Comparison of ENCODE assay signal across 8 cellular contexts in the genomic region with DNA sequence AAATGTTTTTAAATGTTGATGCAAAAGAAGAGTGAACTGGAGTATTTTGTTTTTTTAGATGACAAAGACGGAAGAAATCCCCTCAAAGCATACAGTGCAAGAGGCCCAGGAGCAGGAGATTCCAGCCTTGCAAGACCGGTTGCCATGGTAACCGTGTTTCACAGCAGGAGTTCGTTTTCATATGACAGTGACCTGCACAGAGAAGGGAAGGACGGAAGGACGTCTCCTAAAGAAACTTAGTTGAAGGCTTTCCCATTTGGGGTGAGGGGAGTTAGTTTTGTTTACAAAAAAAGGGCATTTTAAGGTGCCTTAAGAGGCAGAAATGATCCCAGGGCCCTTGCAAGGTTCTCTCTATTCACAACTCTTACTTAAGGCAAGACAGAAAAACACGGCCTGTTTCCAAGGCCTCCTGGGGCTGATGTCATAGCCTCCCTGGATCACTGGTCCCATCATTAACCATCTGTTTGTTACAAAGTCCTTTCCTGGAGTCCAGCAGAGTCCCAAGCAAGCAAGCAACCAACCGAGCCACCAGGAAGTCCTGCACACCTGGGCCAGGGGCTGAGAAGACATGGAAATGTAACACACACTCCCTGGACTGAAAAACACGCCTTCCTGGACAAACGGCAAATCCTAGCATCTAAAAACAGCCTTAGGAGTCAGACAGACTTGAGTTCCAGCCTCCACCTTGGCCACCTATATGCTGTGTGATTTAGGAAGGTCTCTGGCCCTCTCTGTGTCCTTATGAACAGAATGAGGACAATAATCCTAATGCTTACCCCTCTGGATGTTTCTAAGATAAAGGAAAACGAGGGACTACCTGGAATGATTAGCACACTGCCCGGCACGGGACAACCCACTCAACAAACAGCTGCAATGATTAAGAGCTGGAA. TPM values are rescaled to one million over a fixed set of nuclear protein-coding genes. Genes with fewer than 3 reads are reported as not detected.
DNase-seq lines count a peak whose midpoint lies in the region; ATAC-seq and TF ChIP-seq lines count a peak whose summit lies in the region.

No MANE protein-coding gene starts in this region.

- no peak overlapping the region for H3K4me3 ChIP-seq in cardiac fibroblast (replicated peaks in 1 of 2; ENCODE audit: low read depth in 2 of 2, low read length in 2 of 2)
- no peak overlapping the region for H3K4me3 ChIP-seq in mucosa of descending colon
- no peak overlapping the region for H3K4me3 ChIP-seq in left lung

- DNase-seq in Ammon's horn (ENCODE audit: low spot score) (peak; percentile 63), cardiac fibroblast (ENCODE audit: low read depth in 2 of 2) (peak; percentile 52 to 76), mucosa of descending colon (peak in 1 of 3 donors; percentile 30), SKM-1 treated with dmso at 0.1 percent for 144 hours (lab: John Stamatoyannopoulos, UW; ENCODE audit: unreplicated experiment) (no peak), left lung (no peak)

- H3K36me3 Mint-ChIP-seq in IgD-negative memory B cell = no peaks in the 10 kb centered on the region

- H3K9me3 ChIP-seq in mucosa of descending colon (no peaks in the 10 kb centered on the region), left lung (no peaks in the 10 kb centered on the region)

- no peak for TF ChIP-seq CTCF in cardiac fibroblast (IDR thresholded peaks at IDR 0.05; ENCODE audit: low read depth, low read length)
- TF ChIP-seq CTCF in mucosa of descending colon (IDR thresholded peaks at IDR 0.05) = no peak
- TF ChIP-seq CTCF in left lung (IDR thresholded peaks at IDR 0.05) = no peak

- no peak overlapping the region for H3K27ac Mint-ChIP-seq in IgD-negative memory B cell

- intact Hi-C loops in mucosa of descending colon (cut with DNase I, micrococcal nuclease) (no loop called here), left lung (cut with DNase I) (no loop called here)

- no peaks in the 10 kb centered on the region for H3K36me3 ChIP-seq in mucosa of descending colon (ENCODE audit: low read depth)
- H3K36me3 ChIP-seq in left lung = no peaks in the 10 kb centered on the region

- no peak overlapping the region for H3K27ac ChIP-seq in left lung

- peaks cover 7 to 13% (median 12%) of the 10 kb centered on the region in 3 donors for H3K4me1 Mint-ChIP-seq in IgD-negative memory B cell

- no peaks in the 10 kb centered on the region for H3K9me3 Mint-ChIP-seq in IgD-negative memory B cell

- H3K27me3 ChIP-seq in left lung = peaks cover 0 to 27% of the 10 kb centered on the region in 2 donors

- peaks cover 13% of the 10 kb centered on the region for H3K27me3 Mint-ChIP-seq in IgD-negative memory B cell

- H3K4me3 Mint-ChIP-seq in IgD-negative memory B cell = peak overlapping the region; percentile 25 to 82 (median 69)

- ATAC-seq in mucosa of descending colon = peak; percentile 12
- no peak for ATAC-seq in GM21447 (IDR thresholded peaks at IDR 0.05; ENCODE audit: unreplicated experiment)
- ATAC-seq in HG02973 (IDR thresholded peaks at IDR 0.05; ENCODE audit: unreplicated experiment) = no peak
- no peak for ATAC-seq in left lung

- H3K4me1 ChIP-seq in mucosa of descending colon (ENCODE audit: low read depth) (peaks cover 7% of the 10 kb centered on the region), left lung (peaks cover 9 to 23% of the 10 kb centered on the region in 2 donors)

RNA-seq across cellular contexts. Expression of a gene that starts 30.3 kb away (rescaled TPM):
- polyA plus RNA-seq in IgD-negative memory B cell = 13.8 TPM
- total RNA-seq in mucosa of descending colon (10 to 100 TPM; 24.0 to 44.1 (median 36.7) TPM), left lung (10 to 100 TPM; 44.7 to 57.1 TPM)

Comparison
In these comparisons a context has a peak if more than half of its experiments do, and no peak if none do; other contexts are left out.
1. DNase-seq: peak in Ammon's horn (single experiment) and cardiac fibroblast (2 of 2); none in SKM-1 treated with dmso at 0.1 percent for 144 hours (single experiment) and left lung (0 of 2).